9 cellular contexts compared by ENCODE assay signal in the genomic region with DNA sequence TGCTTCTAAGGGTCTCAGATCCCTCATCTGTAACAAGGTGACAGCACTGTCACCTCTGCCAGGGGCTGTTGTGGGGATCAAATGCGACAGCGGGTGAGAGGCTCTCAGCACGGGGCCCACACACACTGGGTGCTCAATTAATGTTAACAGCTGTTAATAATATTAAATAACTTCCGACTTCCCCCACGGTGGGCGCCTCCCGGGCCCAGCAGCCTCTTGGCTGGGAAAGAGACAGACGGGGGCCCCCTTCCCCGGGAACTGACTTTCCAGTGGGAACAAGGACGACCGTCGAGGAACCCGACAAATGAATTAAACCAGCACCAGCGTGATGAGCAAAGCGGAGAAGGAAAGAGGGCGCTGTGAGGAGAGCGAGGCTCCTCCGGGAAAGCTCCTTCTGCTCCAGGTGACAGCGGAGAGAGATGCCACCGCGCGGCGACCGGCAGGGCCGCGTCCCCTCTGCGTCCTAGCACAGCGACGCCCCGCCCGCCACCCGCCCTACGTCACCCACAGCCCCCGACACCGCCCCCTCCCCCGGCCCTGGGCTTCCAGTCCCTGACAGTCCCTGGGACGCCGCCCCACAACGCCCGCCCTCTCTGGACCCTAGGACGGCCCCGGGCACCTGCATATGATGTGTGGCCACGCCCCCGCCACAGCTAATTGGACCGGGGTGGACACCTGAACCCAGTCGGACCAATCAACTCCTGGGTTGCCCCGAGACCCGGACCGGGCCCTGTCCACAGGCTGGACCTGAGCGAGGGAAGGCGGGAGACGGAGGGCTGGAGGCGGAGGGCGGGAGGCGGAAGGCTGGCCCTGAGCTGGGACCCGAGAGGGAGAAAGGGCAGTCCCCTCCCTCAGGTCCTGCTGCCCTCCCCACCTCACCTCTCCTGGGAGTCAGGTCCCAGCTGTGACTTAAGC. TPM values are rescaled to one million over a fixed set of nuclear protein-coding genes. Genes with fewer than 3 reads are reported as not detected.
DNase-seq lines count a peak whose midpoint lies in the region; ATAC-seq, FAIRE-seq and TF ChIP-seq lines count a peak whose summit lies in the region.
"Had no signal": no experiment of that assay in that cellular context is flagged by ENCODE, and none has a peak within 500 bp of the region (broad histone marks: within the 10 kb centered on the region; RNA-seq: fewer than 3 reads in every experiment).

No MANE protein-coding gene starts in this region.

- no peaks in the 10 kb centered on the region for H3K4me1 ChIP-seq in A549
- H3K4me1 ChIP-seq in body of pancreas, result peaks cover 30% of the 10 kb centered on the region
- H3K4me1 ChIP-seq in lung (ENCODE audit: control insufficient read depth in 2 of 2, insufficient read depth in 2 of 2, low read length in 2 of 2), result peaks cover 0 to 2% of the 10 kb centered on the region in 2 donors

- no peak for FAIRE-seq in A549 (lab: Jason Lieb, UNC)

- DNase-seq in A549 (ENCODE audit: low read depth in 1 of 2, low spot score in 1 of 2), result peak; percentile 17 to 43
- DNase-seq in NCI-H1930 (lab: John Stamatoyannopoulos, UW), result peak; percentile 64 to 80
- DNase-seq in body of pancreas, result peak; percentile 89 to 98 (median 96)
- DNase-seq in lung (ENCODE audit: low spot score), result peak; percentile 91
- DNase-seq in GM03348 (ENCODE audit: low spot score), result no peak
- no peak for DNase-seq in OCI-M1 (lab: John Stamatoyannopoulos, UW)

- WGBS in A549 (ENCODE audit: missing lambda C conversion rate), result 15% methylated on average over 26 of the region's 56 CpGs
- 11 to 35% methylated on average over 20 to 48 of the region's 56 CpGs for WGBS in body of pancreas, 2 donors
- 7 to 8% methylated on average over 48 to 56 of the region's 56 CpGs for WGBS in lung, 2 donors

- TF ChIP-seq POLR2A in A549 (IDR thresholded peaks at IDR 0.05; ENCODE audit: low read length) (no peak), body of pancreas (IDR thresholded peaks at IDR 0.05) (peak in 2 of 3 donors; percentile 73 to 76)

- ATAC-seq in A549 (peak; percentile 58 to 89; a peak in 5 of 6 replicates), body of pancreas (peak; percentile 94), lung (ENCODE audit: insufficient read depth, low FRiP score) (peak; percentile 88), HG03139 (IDR thresholded peaks at IDR 0.05; ENCODE audit: unreplicated experiment) (no peak), GM19395 (IDR thresholded peaks at IDR 0.05; ENCODE audit: unreplicated experiment) (no peak)

- POLR2A ChIA-PET in A549 (lab: Yijun Ruan, JAX), result no interaction called here

- H3K27ac ChIP-seq in A549, result no peak overlapping the region
- peak overlapping the region in 2 of 4 donors; percentile 47 to 66 for H3K27ac ChIP-seq in body of pancreas
- H3K27ac ChIP-seq in lung (ENCODE audit: low read depth in 1 of 2, low read length in 1 of 2), result peak overlapping the region in 1 of 2 donors; percentile 10

- H3K4me3 ChIP-seq in A549 (peak overlapping the region; percentile 31; the same call in 2 of the 3 replicates), body of pancreas (no peak overlapping the region), lung (peak overlapping the region; percentile 13)

- no peak for TF ChIP-seq EP300 in A549 (IDR thresholded peaks at IDR 0.05)

- TF ChIP-seq RAD21 in A549 (conservative IDR thresholded peaks at IDR 0.05 in 1 of 2, IDR thresholded peaks at IDR 0.05 in 1 of 2), result no peak

- TF ChIP-seq CTCF in A549 (IDR thresholded peaks at IDR 0.05) (no peak), body of pancreas (IDR thresholded peaks at IDR 0.05) (peak in 6 of 7 experiments; percentile 14 to 34 (median 22)), lung (IDR thresholded peaks at IDR 0.05; ENCODE audit: control extremely low read depth, extremely low read depth) (no peak)

- CTCF ChIA-PET in A549 (lab: Yijun Ruan, JAX), result interaction anchor here (1.7 kb wide), 1 partner anchor 304 kb away, joined by 4 read pairs; no protein-coding TSS in a partner anchor

- intact Hi-C loops in body of pancreas (cut with DNase I), result no loop called here

- H3K4me2 ChIP-seq in A549, result peak overlapping the region; percentile 71

- no peaks in the 10 kb centered on the region for H3K9me3 ChIP-seq in A549
- no peaks in the 10 kb centered on the region for H3K9me3 ChIP-seq in body of pancreas
- peaks cover 0 to 4% of the 10 kb centered on the region in 2 donors for H3K9me3 ChIP-seq in lung (ENCODE audit: control insufficient read depth in 2 of 2, insufficient read depth in 1 of 2, low read length in 1 of 2)

- H3K36me3 ChIP-seq in body of pancreas (replicated peaks in 1 of 2; ENCODE audit: insufficient read depth in 1 of 2, low read depth in 2 of 2) (no peaks in the 10 kb centered on the region), lung (ENCODE audit: control insufficient read depth in 2 of 2, insufficient read depth in 2 of 2, low read length in 2 of 2) (no peaks in the 10 kb centered on the region)

- H3K27me3 ChIP-seq in body of pancreas (no peaks in the 10 kb centered on the region), lung (ENCODE audit: control insufficient read depth, insufficient read depth) (no peaks in the 10 kb centered on the region)

TF ChIP-seq in A549, 52 proteins besides CTCF, POLR2A, EP300 and RAD21:
- TF ChIP-seq CEBPB (IDR thresholded peaks at IDR 0.05), result no peak
- no peak for TF ChIP-seq RNF2 (IDR thresholded peaks at IDR 0.05; ENCODE audit: borderline replicate concordance, low read depth)

RNA-seq across cellular contexts. Expression of gene MATN1, which starts 38.2 kb away (rescaled TPM):
- polyA plus RNA-seq in A549 (2011; rRNA removed) (0.05 TPM in 1 of 2 replicates, not detected in the other), A549 (2017; fragmentation: RNase III; extraction: RNeasy Plus Mini Kit Qiagen cat#74134 plus additional on column Dnase treatment) (0.05 to 0.17 TPM (median 0.10 TPM) in 3 replicates), lung (under 1 TPM; 0.15 to 0.18 TPM)
- polyA plus RNA-seq in A549 (2012; cell fraction: cytosol; rRNA removed), result 0.04 and 0.07 TPM in 2 replicates
- polyA plus RNA-seq in A549 (2012; cell fraction: nucleus; rRNA removed), result 0.31 and 0.59 TPM in 2 replicates
- 0.10 TPM in 1 of 2 replicates, not detected in the other for polyA minus RNA-seq in A549 (2011; rRNA and poly(A)+ RNA removed)
- total RNA-seq in body of pancreas (under 1 TPM in 1 of 2 donors, not detected in 1; 0.33 TPM), lung (under 1 TPM; 0.15 to 0.57 TPM)
- total RNA-seq: fibroblast of lung had no signal
- polyA plus RNA-seq: fibroblast of lung had no signal

Comparison
In these comparisons a context has a peak if more than half of its experiments do, and no peak if none do; other contexts are left out.
1. ATAC-seq: peak in A549 (2 of 2), body of pancreas (single experiment) and lung (single experiment); none in HG03139 (single experiment) and GM19395 (single experiment).
2. DNase-seq: peak in A549 (2 of 2), NCI-H1930 (2 of 2), body of pancreas (4 of 4) and lung (single experiment); none in GM03348 (single experiment) and OCI-M1 (single experiment).
3. H3K4me3 ChIP-seq: peak in A549 (single experiment) and lung (single experiment); none in body of pancreas (0 of 2).
4. CTCF ChIP-seq: peak in body of pancreas (6 of 7); none in A549 (single experiment) and lung (single experiment).